ENCODE assay signal across 15 cellular contexts in genomic region chr18:34704823-34705222, GRCh38. TPM values are rescaled to one million over a fixed set of nuclear protein-coding genes. Genes with fewer than 3 reads are reported as not detected.
A peak's percentile ranks its signal among the peaks of the same experiment; 100 is the strongest.
DNase-seq lines count a peak whose midpoint lies in the region; ATAC-seq and TF ChIP-seq lines count a peak whose summit lies in the region.
"Had no signal": no experiment of that assay in that cellular context is flagged by ENCODE, and none has a peak within 500 bp of the region (broad histone marks: within the 10 kb centered on the region; RNA-seq: fewer than 3 reads in every experiment).

No MANE protein-coding gene starts in this region.

- H3K56ac ChIP-seq in H9 (ENCODE audit: insufficient read length, low read depth, low read length), result no peak overlapping the region

- H4K8ac ChIP-seq in H9 (replicated peaks; ENCODE audit: insufficient read length, low read depth, low read length), result no peak overlapping the region

- no peak overlapping the region for H3K9ac ChIP-seq in H9 (ENCODE audit: extremely low read depth, insufficient read length, low read length)

- H2AK5ac ChIP-seq in H9 (ENCODE audit: insufficient read length, low read length), result no peak overlapping the region

- no peaks in the 10 kb centered on the region for H3K23me2 ChIP-seq in H9 (ENCODE audit: insufficient read length, low read depth, low read length, poor library complexity, severe bottlenecking)

- H3K27me3 ChIP-seq in H9 (ENCODE audit: insufficient read depth, low read length), result no peaks in the 10 kb centered on the region
- H3K27me3 ChIP-seq: Peyer's patch had no signal

- H3T11ph ChIP-seq in H9 (ENCODE audit: low read length), result no peak overlapping the region

- TF ChIP-seq CTCF in H9 (conservative IDR thresholded peaks at IDR 0.05), result no peak

- H3K4me3 Mint-ChIP-seq in H9, result no peak overlapping the region
- H3K4me3 Mint-ChIP-seq: T-helper 17 cell had no signal

- no peak overlapping the region for H4K5ac ChIP-seq in H9 (ENCODE audit: insufficient read length, low read depth, low read length)

- peak; percentile 86 for ATAC-seq in left colon
- ATAC-seq: SK-N-SH treated with all-trans-retinoic acid at 6 μM for 48 hours, T-helper 17 cell had no signal

- no peak overlapping the region for H3K14ac ChIP-seq in H9 (ENCODE audit: insufficient read depth, low read length)

- H2BK12ac ChIP-seq in H9 (ENCODE audit: insufficient read length, low read depth, low read length), result no peak overlapping the region

- intact Hi-C loops in left colon (cut with DNase I, micrococcal nuclease), result no loop called here

- no peak overlapping the region for H2AFZ ChIP-seq in H9 (ENCODE audit: low read length)

- H3K79me2 ChIP-seq in H9 (ENCODE audit: insufficient read depth, low read length), result no peaks in the 10 kb centered on the region; the same call in 1 of the 2 replicates

- no peak overlapping the region for H2BK120ac ChIP-seq in H9 (ENCODE audit: low read depth, low read length, poor library complexity, severe bottlenecking)

- H3K36me3 Mint-ChIP-seq in H9 (ENCODE audit: insufficient read depth in 1 of 3, low read depth in 3 of 3), result no peaks in the 10 kb centered on the region

- H3K79me1 ChIP-seq in H9 (ENCODE audit: insufficient read depth, low read depth, low read length, poor library complexity, severe bottlenecking), result no peaks in the 10 kb centered on the region

- H3K4me1 ChIP-seq in H9 (ENCODE audit: insufficient read depth, low read length), result peaks cover 5% of the 10 kb centered on the region

- H3K4me1 Mint-ChIP-seq in H9, result peaks cover 24 to 25% of the 10 kb centered on the region in 2 experiments
- H3K4me1 Mint-ChIP-seq: T-helper 17 cell had no signal

- no peaks in the 10 kb centered on the region for H3K9me3 Mint-ChIP-seq in H9

- H3K18ac ChIP-seq in H9 (ENCODE audit: insufficient read length, low read depth, low read length), result no peak overlapping the region

- no peaks in the 10 kb centered on the region for H3K9me3 ChIP-seq in H9 (ENCODE audit: control insufficient read depth, low read depth, low read length)
- H3K9me3 ChIP-seq: Peyer's patch had no signal

- H3K27ac ChIP-seq in H9 (ENCODE audit: insufficient read length, low read depth, low read length), result no peak overlapping the region
- H3K27ac ChIP-seq: Peyer's patch had no signal

- no peak overlapping the region for H3K23ac ChIP-seq in H9 (ENCODE audit: insufficient read length, low read depth, low read length)

- no peak overlapping the region for H3K4me2 ChIP-seq in H9 (ENCODE audit: insufficient read depth, insufficient read length, low read length)

- no peak overlapping the region for H3K4ac ChIP-seq in H9 (ENCODE audit: low read depth, low read length)

- H2BK20ac ChIP-seq in H9 (ENCODE audit: low read depth, low read length, poor library complexity, severe bottlenecking), result no peak overlapping the region

- no peaks in the 10 kb centered on the region for H4K20me1 ChIP-seq in H9 (ENCODE audit: control insufficient read depth, insufficient read depth, insufficient read length)

- no peak overlapping the region for H3K27ac Mint-ChIP-seq in H9
- H3K27ac Mint-ChIP-seq: T-helper 17 cell had no signal

- DNase-seq in COLO668 (lab: John Stamatoyannopoulos, UW; ENCODE audit: unreplicated experiment) (peak; percentile 40), NCI-H146 treated with DMSO at 0.1 percent for 48 hours (lab: John Stamatoyannopoulos, UW; ENCODE audit: unreplicated experiment) (peak; percentile 75), NCI-H748 treated with DMSO at 0.1 percent for 48 hours (lab: John Stamatoyannopoulos, UW) (peak; percentile 14), left colon (no peak), H9 (no peak), GF-D8 (lab: John Stamatoyannopoulos, UW) (no peak), iPS-NIHi11 (ENCODE audit: low spot score) (no peak)
- DNase-seq: DMS79 treated with DMSO at 0.1 percent for 48 hours, NCI-H1048, NCI-H2081 treated with DMSO at 0.1 percent for 48 hours, NCI-H446 treated with DMSO at 0.1 percent for 48 hours, Peyer's patch, T-helper 17 cell had no signal

- H2BK15ac ChIP-seq in H9 (ENCODE audit: low read depth, low read length), result no peak overlapping the region

- no peak overlapping the region for H4K91ac ChIP-seq in H9 (ENCODE audit: insufficient read length, low read depth, low read length)

- H2BK5ac ChIP-seq in H9 (ENCODE audit: insufficient read length, low read length), result no peak overlapping the region

- H3K27me3 Mint-ChIP-seq in H9 (ENCODE audit: low read depth), result no peaks in the 10 kb centered on the region

- WGBS in H9 (ENCODE audit: extremely low coverage, insufficient read length, low lambda C conversion rate), result no CpG with 5 or more reads among the region's 2 CpGs

RNA-seq across cellular contexts. Expression of gene DTNA, which starts 5.3 kb away (rescaled TPM):
- total RNA-seq in left colon, result 1 to 10 TPM; 2.7 to 7.0 TPM
- total RNA-seq in H9 (2021), result 25.5 and 27.8 TPM in 2 replicates
- total RNA-seq: HT-29, T-helper 17 cell had no signal

Comparison
In these comparisons a context has a peak if more than half of its experiments do, and no peak if none do; other contexts are left out.
1. DNase-seq: peak in COLO668 (single experiment), NCI-H146 treated with DMSO at 0.1 percent for 48 hours (single experiment) and NCI-H748 treated with DMSO at 0.1 percent for 48 hours (single experiment); none in left colon (0 of 2), H9 (single experiment), GF-D8 (single experiment) and iPS-NIHi11 (single experiment).